ENCODE assay signal across 9 cellular contexts in the genomic region with DNA sequence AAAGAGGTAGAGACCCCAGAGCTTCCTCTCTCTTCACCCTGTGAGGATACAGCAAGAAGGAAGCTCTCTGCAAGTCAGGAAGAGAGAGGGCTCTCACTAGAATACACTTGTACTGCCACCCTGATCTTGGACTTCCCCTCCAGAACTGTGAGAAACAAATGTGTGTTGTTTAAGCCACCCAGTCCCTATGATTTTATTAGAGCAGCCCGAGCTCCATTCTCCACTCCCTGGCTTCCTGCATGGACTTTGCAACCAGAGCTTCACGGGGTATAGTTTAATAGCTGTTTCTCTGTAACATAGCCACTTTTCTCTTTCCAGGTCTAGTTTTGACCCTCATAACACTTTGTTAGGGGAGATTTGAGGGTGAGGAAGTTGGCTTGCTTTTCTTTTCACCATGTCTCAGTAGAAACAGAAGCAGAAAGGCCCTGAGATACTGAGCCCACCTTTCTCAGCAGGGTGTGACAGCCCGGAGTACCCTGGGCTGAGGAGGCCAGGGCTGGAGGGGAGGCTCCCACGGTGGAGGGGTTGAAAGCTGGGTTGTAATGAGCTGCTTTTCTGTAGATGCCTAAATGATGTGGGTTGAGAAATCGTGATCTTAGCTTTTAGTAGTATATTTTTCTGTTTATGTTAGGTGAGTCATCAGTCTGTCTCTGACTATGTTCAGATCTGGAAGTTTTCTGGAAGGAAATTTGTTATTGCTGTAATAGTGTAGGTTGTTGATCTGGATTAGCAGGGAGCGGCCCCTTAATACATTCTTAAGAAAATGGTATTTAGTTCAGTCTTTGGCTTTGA.
DNase-seq lines count a peak whose midpoint lies in the region; ATAC-seq, FAIRE-seq and TF ChIP-seq lines count a peak whose summit lies in the region.
"Had no signal": no experiment of that assay in that cellular context is flagged by ENCODE, and none has a peak within 500 bp of the region (broad histone marks: within the 10 kb centered on the region; RNA-seq: fewer than 3 reads in every experiment).

No MANE protein-coding gene starts in this region.

- DNase-seq in GM12865 (ENCODE audit: low read depth), result peak; percentile 42
- peak; percentile 15 for DNase-seq in MV-4-11 (lab: John Stamatoyannopoulos, UW)
- peak; percentile 87 for DNase-seq in renal cortical epithelial cell (ENCODE audit: low read depth)
- no peak for DNase-seq in DMS114 treated with DMSO at 0.1 percent for 48 hours (lab: John Stamatoyannopoulos, UW; ENCODE audit: unreplicated experiment)
- no peak for DNase-seq in NOMO-1 treated with DMSO at 0.1 percent for 48 hours (lab: John Stamatoyannopoulos, UW; ENCODE audit: unreplicated experiment)
- no peak for DNase-seq in frontal cortex (ENCODE audit: low spot score in 2 of 2)
- DNase-seq: retina had no signal

- ATAC-seq in esophagus mucosa (peak; percentile 65), HG02973 (IDR thresholded peaks at IDR 0.05; ENCODE audit: unreplicated experiment) (no peak)

- no peak for TF ChIP-seq CTCF in GM12865 (IDR thresholded peaks at IDR 0.05; ENCODE audit: insufficient read depth, low read depth, low read length, missing control alignments)

- H3K4me3 ChIP-seq in GM12865 (ENCODE audit: low read depth, low read length), result no peak overlapping the region; the same call in 1 of the 2 replicates

- FAIRE-seq in frontal cortex (lab: Jason Lieb, UNC), result no peak

Comparison
In these comparisons a context has a peak if more than half of its experiments do, and no peak if none do; other contexts are left out.
1. DNase-seq: peak in GM12865 (single experiment), MV-4-11 (single experiment) and renal cortical epithelial cell (single experiment); none in DMS114 treated with DMSO at 0.1 percent for 48 hours (single experiment), NOMO-1 treated with DMSO at 0.1 percent for 48 hours (single experiment) and frontal cortex (0 of 2).